22 cellular contexts compared by ENCODE assay signal in genomic region chr16:50947826-50948225, GRCh38.
"Had no signal": no experiment of that assay in that cellular context is flagged by ENCODE, and none has a peak within 500 bp of the region (broad histone marks: within the 10 kb centered on the region; RNA-seq: fewer than 3 reads in every experiment).

No MANE protein-coding gene starts in this region.

- H3K4me3 ChIP-seq: colonic mucosa, coronary artery, dorsolateral prefrontal cortex, esophagus muscularis mucosa, esophagus squamous epithelium, gastrocnemius medialis, gastroesophageal sphincter, heart left ventricle, heart right ventricle had no signal

- H3K9me3 ChIP-seq: colonic mucosa, esophagus muscularis mucosa, esophagus squamous epithelium, gastrocnemius medialis, gastroesophageal sphincter, heart left ventricle, heart right ventricle had no signal

- DNase-seq: colonic mucosa; cortex of kidney; dermis blood vessel endothelial cell; dorsolateral prefrontal cortex; effector CD4-positive, alpha-beta T cell; effector CD8-positive, alpha-beta T cell; effector memory CD4-positive, alpha-beta T cell; effector memory CD8-positive, alpha-beta T cell; endodermal cell; erythroblast; esophagus squamous epithelium; foreskin fibroblast; foreskin keratinocyte; foreskin melanocyte; gastrocnemius medialis; glutamatergic neuron; head of caudate nucleus; heart left ventricle; heart right ventricle had no signal

- H3K27me3 ChIP-seq: colonic mucosa, foreskin keratinocyte, gastrocnemius medialis had no signal

- H3K36me3 ChIP-seq: colonic mucosa, esophagus muscularis mucosa, esophagus squamous epithelium, gastrocnemius medialis, gastroesophageal sphincter, heart left ventricle, heart right ventricle had no signal

- H3K4me1 ChIP-seq: colonic mucosa, esophagus muscularis mucosa, esophagus squamous epithelium, foreskin keratinocyte, gastrocnemius medialis, gastroesophageal sphincter, heart left ventricle, heart right ventricle had no signal
